Comparison of ENCODE assay signal across 10 cellular contexts in the genomic region with DNA sequence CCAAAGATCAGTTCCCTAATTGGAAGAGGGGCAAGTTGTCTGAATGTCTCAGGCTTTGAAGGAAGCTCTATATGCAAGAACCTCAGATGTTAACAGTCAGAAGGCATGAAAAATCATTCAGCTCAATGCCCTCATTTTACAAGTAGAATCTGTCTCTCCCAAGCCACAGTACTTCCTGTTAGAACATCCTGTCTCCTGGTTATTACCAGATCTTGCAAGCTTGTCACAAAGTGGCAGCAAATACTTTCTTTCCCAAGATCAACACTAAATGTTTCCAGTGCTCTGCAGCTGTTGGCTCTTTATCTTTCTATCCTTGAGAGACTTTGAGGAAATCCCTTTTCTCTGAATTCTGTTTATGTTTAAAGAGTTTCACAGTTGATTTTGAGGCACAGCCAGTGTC.
DNase-seq lines count a peak whose midpoint lies in the region; ATAC-seq, FAIRE-seq and TF ChIP-seq lines count a peak whose summit lies in the region.
"Had no signal": no experiment of that assay in that cellular context is flagged by ENCODE, and none has a peak within 500 bp of the region (broad histone marks: within the 10 kb centered on the region; RNA-seq: fewer than 3 reads in every experiment).

No MANE protein-coding gene starts in this region.

- H4K20me1 ChIP-seq in BLaER1, result no peaks in the 10 kb centered on the region

- no peak for TF ChIP-seq CTCF in chondrocyte (IDR thresholded peaks at IDR 0.05)

- no peaks in the 10 kb centered on the region for H3K36me3 Mint-ChIP-seq in chondrocyte (ENCODE audit: low read depth)
- no peaks in the 10 kb centered on the region for H3K36me3 Mint-ChIP-seq in activated T-cell treated with anti-CD3 and anti-CD28 coated beads, Interleukin-2, amount 50 U/mL, for 72 hours (ENCODE audit: insufficient read depth in 2 of 2)
- no peaks in the 10 kb centered on the region for H3K36me3 Mint-ChIP-seq in stimulated activated memory B cell treated with anti-CD40 and anti-IgM and Interleukin-4, amounts not matched to agents 10 μg/mL and 1 μg/mL and 100 μg/mL, for 72 hours

- no peak overlapping the region for H3K18ac ChIP-seq in neuronal stem cell (ENCODE audit: low read length)

- no peak for TF ChIP-seq POLR2A in H54 (IDR thresholded peaks at IDR 0.05; ENCODE audit: low read depth, low read length)

- H3K79me1 ChIP-seq in neuronal stem cell (ENCODE audit: low read depth, low read length), result no peaks in the 10 kb centered on the region

- H3K27me3 ChIP-seq in BLaER1 (no peaks in the 10 kb centered on the region), neuronal stem cell (ENCODE audit: control insufficient read depth in 3 of 3, insufficient read depth in 3 of 3, low read depth in 1 of 3, low read length in 3 of 3) (no peaks in the 10 kb centered on the region)

- H3K4me3 Mint-ChIP-seq in chondrocyte (ENCODE audit: unreplicated experiment), result no peak overlapping the region
- H3K4me3 Mint-ChIP-seq in activated T-cell treated with anti-CD3 and anti-CD28 coated beads, Interleukin-2, amount 50 U/mL, for 72 hours, result no peak overlapping the region
- H3K4me3 Mint-ChIP-seq in stimulated activated memory B cell treated with anti-CD40 and anti-IgM and Interleukin-4, amounts not matched to agents 10 μg/mL and 1 μg/mL and 100 μg/mL, for 72 hours, result no peak overlapping the region
- H3K4me3 Mint-ChIP-seq: neural crest cell had no signal

- no peak overlapping the region for H3K4me3 ChIP-seq in BLaER1
- H3K4me3 ChIP-seq in neuronal stem cell (ENCODE audit: low read length in 2 of 2), result no peak overlapping the region

- peak overlapping the region; percentile 40 for H2AFZ ChIP-seq in neuronal stem cell (ENCODE audit: low read length)

- H2BK12ac ChIP-seq in neuronal stem cell (ENCODE audit: low read length), result no peak overlapping the region

- no peak overlapping the region for H2BK5ac ChIP-seq in neuronal stem cell (ENCODE audit: low read length)

- 0 out of 2 replicates have a peak overlapping the region, but pooled peaks have one; percentile 10 for H3K27ac ChIP-seq in BLaER1
- no peak overlapping the region for H3K27ac ChIP-seq in neuronal stem cell (replicated peaks; ENCODE audit: low read length)
- H3K27ac ChIP-seq: KMS-11 had no signal

- H3K9me3 Mint-ChIP-seq in chondrocyte (ENCODE audit: low read depth), result no peaks in the 10 kb centered on the region
- H3K9me3 Mint-ChIP-seq in activated T-cell treated with anti-CD3 and anti-CD28 coated beads, Interleukin-2, amount 50 U/mL, for 72 hours, result no peaks in the 10 kb centered on the region
- H3K9me3 Mint-ChIP-seq in stimulated activated memory B cell treated with anti-CD40 and anti-IgM and Interleukin-4, amounts not matched to agents 10 μg/mL and 1 μg/mL and 100 μg/mL, for 72 hours, result no peaks in the 10 kb centered on the region
- H3K9me3 Mint-ChIP-seq: neural crest cell had no signal

- H3K4me2 ChIP-seq in BLaER1 (peak overlapping the region; percentile 63), neuronal stem cell (ENCODE audit: insufficient read depth, low read length, poor library complexity, severe bottlenecking) (no peak overlapping the region)
- H3K4me2 ChIP-seq: KMS-11 had no signal

- H3K14ac ChIP-seq in neuronal stem cell (ENCODE audit: low read length), result no peak overlapping the region

- H2AK5ac ChIP-seq in neuronal stem cell (ENCODE audit: low read depth, low read length), result no peak overlapping the region

- H3K4me1 ChIP-seq in BLaER1 (peaks cover 22% of the 10 kb centered on the region), neuronal stem cell (ENCODE audit: control insufficient read depth in 2 of 2, insufficient read depth in 1 of 2, low read depth in 1 of 2, low read length in 2 of 2) (peaks cover 0 to 1% of the 10 kb centered on the region in 2 donors)

- FAIRE-seq in H54 (lab: Jason Lieb, UNC), result peak; percentile 90

- DNase-seq in H54 (ENCODE audit: insufficient read length, low spot score) (no peak), chondrocyte (ENCODE audit: low spot score) (no peak), neuronal stem cell (ENCODE audit: low spot score) (no peak)
- no peak for DNase-seq in activated T-cell treated with anti-CD3 and anti-CD28 coated beads, Interleukin-2, amount 50 U/mL, for 72 hours
- no peak for DNase-seq in stimulated activated CD4-positive, alpha-beta T cell treated with anti-CD3 and anti-CD28 coated beads, Interleukin-4, amount 100 ng/mL, for 1 hour

- H2BK120ac ChIP-seq in neuronal stem cell (ENCODE audit: low read depth, low read length), result no peak overlapping the region

- no peak overlapping the region for H4K91ac ChIP-seq in neuronal stem cell (ENCODE audit: low read depth, low read length, poor library complexity)

- ATAC-seq in activated T-cell treated with anti-CD3 and anti-CD28 coated beads, Interleukin-2, amount 50 U/mL, for 72 hours (replicated peaks in 1 of 2), result no peak
- no peak for ATAC-seq in GM21737 (IDR thresholded peaks at IDR 0.05; ENCODE audit: unreplicated experiment)
- no peak for ATAC-seq in stimulated activated memory B cell treated with anti-CD40 and anti-IgM and Interleukin-4, amounts not matched to agents 10 μg/mL and 1 μg/mL and 100 μg/mL, for 72 hours

- H3K4ac ChIP-seq in neuronal stem cell (ENCODE audit: low read length), result no peak overlapping the region

- peaks cover 33% of the 10 kb centered on the region for H3K4me1 Mint-ChIP-seq in chondrocyte (ENCODE audit: low read depth)
- H3K4me1 Mint-ChIP-seq in activated T-cell treated with anti-CD3 and anti-CD28 coated beads, Interleukin-2, amount 50 U/mL, for 72 hours (ENCODE audit: low read depth), result no peaks in the 10 kb centered on the region
- H3K4me1 Mint-ChIP-seq in stimulated activated memory B cell treated with anti-CD40 and anti-IgM and Interleukin-4, amounts not matched to agents 10 μg/mL and 1 μg/mL and 100 μg/mL, for 72 hours, result no peaks in the 10 kb centered on the region

- H4K8ac ChIP-seq in neuronal stem cell (ENCODE audit: low read depth, low read length), result no peak overlapping the region

- no peak overlapping the region for H2BK15ac ChIP-seq in neuronal stem cell (ENCODE audit: low read length)

- H3K27ac Mint-ChIP-seq in chondrocyte (ENCODE audit: unreplicated experiment), result peak overlapping the region; percentile 85
- no peak overlapping the region for H3K27ac Mint-ChIP-seq in activated T-cell treated with anti-CD3 and anti-CD28 coated beads, Interleukin-2, amount 50 U/mL, for 72 hours
- H3K27ac Mint-ChIP-seq in stimulated activated memory B cell treated with anti-CD40 and anti-IgM and Interleukin-4, amounts not matched to agents 10 μg/mL and 1 μg/mL and 100 μg/mL, for 72 hours, result no peak overlapping the region

- H3K27me3 Mint-ChIP-seq in chondrocyte (ENCODE audit: low read depth), result no peaks in the 10 kb centered on the region
- peaks cover 7% of the 10 kb centered on the region for H3K27me3 Mint-ChIP-seq in activated T-cell treated with anti-CD3 and anti-CD28 coated beads, Interleukin-2, amount 50 U/mL, for 72 hours (ENCODE audit: low read depth)
- no peaks in the 10 kb centered on the region for H3K27me3 Mint-ChIP-seq in stimulated activated memory B cell treated with anti-CD40 and anti-IgM and Interleukin-4, amounts not matched to agents 10 μg/mL and 1 μg/mL and 100 μg/mL, for 72 hours

- H3K9ac ChIP-seq in BLaER1, result peak overlapping the region; percentile 9; the same call in 1 of the 2 replicates
- no peak overlapping the region for H3K9ac ChIP-seq in neuronal stem cell (ENCODE audit: low read depth, low read length, poor library complexity)
- H3K9ac ChIP-seq: KMS-11 had no signal

- H3K23ac ChIP-seq in neuronal stem cell (ENCODE audit: low read depth, low read length, poor library complexity), result no peak overlapping the region

- H3K9me3 ChIP-seq in BLaER1 (no peaks in the 10 kb centered on the region), neuronal stem cell (replicated peaks in 1 of 2; ENCODE audit: control insufficient read depth in 2 of 2, insufficient read depth in 1 of 2, low read depth in 1 of 2, low read length in 2 of 2) (no peaks in the 10 kb centered on the region)

- H3K36me3 ChIP-seq in BLaER1 (no peaks in the 10 kb centered on the region), neuronal stem cell (replicated peaks in 1 of 2; ENCODE audit: control insufficient read depth in 2 of 2, insufficient read depth in 2 of 2, low read length in 2 of 2) (no peaks in the 10 kb centered on the region)
